8 cellular contexts compared by ENCODE assay signal in genomic region chr10:29448756-29449592, GRCh38.
DNase-seq lines count a peak whose midpoint lies in the region; ATAC-seq and TF ChIP-seq lines count a peak whose summit lies in the region.
"Not testable (repeated sequence)": the region's sequence is repeated elsewhere in the genome, so short reads cannot be mapped to it uniquely, and the experiment has no call there.

No MANE protein-coding gene starts in this region.

- H3K27ac ChIP-seq in CD4-positive, CD25-positive, alpha-beta regulatory T cell (ENCODE audit: insufficient read depth, low read length, poor library complexity, severe bottlenecking); colonic mucosa; liver (ENCODE audit: low read depth in 1 of 2, low read length in 2 of 2): not testable (repeated sequence)

- not testable (repeated sequence) for H3K4me3 ChIP-seq in CD4-positive, CD25-positive, alpha-beta regulatory T cell (ENCODE audit: low read depth, low read length); colonic mucosa; liver (ENCODE audit: low read depth in 1 of 3, low read length in 3 of 3)

- peak; percentile 45 to 62 (median 57) for DNase-seq in CD4-positive, CD25-positive, alpha-beta regulatory T cell
- peak; percentile 23 for DNase-seq in NK-92 treated with Interleukin-12 subunit alpha and Interleukin-12 subunit beta, amount 100 ng/mL, for 24 hours (lab: John Stamatoyannopoulos, UW)
- peak; percentile 82 to 86 for DNase-seq in activated CD4-positive, alpha-beta T cell treated with anti-CD3 and anti-CD28 coated beads, Interleukin-2, amount 50 U/mL, for 48 hours
- peak; percentile 86 for DNase-seq in colonic mucosa
- DNase-seq in stimulated activated CD4-positive, alpha-beta T cell treated with anti-CD3 and anti-CD28 coated beads, Interleukin-4, amount 100 ng/mL, for 24 hours: peak; percentile 75

- not testable (repeated sequence) for H3K27me3 ChIP-seq in CD4-positive, CD25-positive, alpha-beta regulatory T cell (ENCODE audit: control insufficient read depth, insufficient read depth, low read length); colonic mucosa; liver (ENCODE audit: control insufficient read depth in 4 of 4, insufficient read depth in 4 of 4, low read length in 3 of 4)

- H3K9me3 ChIP-seq in CD4-positive, CD25-positive, alpha-beta regulatory T cell (ENCODE audit: control insufficient read depth in 2 of 2, low read length in 2 of 2); colonic mucosa; liver (ENCODE audit: control insufficient read depth in 4 of 4, low read length in 3 of 4): not testable (repeated sequence)

- H3K27me3 Mint-ChIP-seq in CD4-positive, CD25-positive, alpha-beta regulatory T cell: not testable (repeated sequence)

- not testable (repeated sequence) for H3K27ac Mint-ChIP-seq in CD4-positive, CD25-positive, alpha-beta regulatory T cell

- not testable (repeated sequence) for H3K9ac ChIP-seq in colonic mucosa (ENCODE audit: low read depth in 2 of 2, low read length in 2 of 2); liver (ENCODE audit: low read depth in 1 of 2, low read length in 2 of 2)

- H3K4me3 Mint-ChIP-seq in CD4-positive, CD25-positive, alpha-beta regulatory T cell: not testable (repeated sequence)

- WGBS in liver: 31% methylated on average over 21 of the region's 21 CpGs

- intact Hi-C loops in colonic mucosa (cut with DNase I): not testable (repeated sequence)

- H3K4me1 ChIP-seq in CD4-positive, CD25-positive, alpha-beta regulatory T cell (ENCODE audit: control insufficient read depth, insufficient read depth, low read length, poor library complexity, severe bottlenecking); colonic mucosa; liver (ENCODE audit: control insufficient read depth in 4 of 4, insufficient read depth in 4 of 4, low read length in 3 of 4): not testable (repeated sequence)

- peak; percentile 68 to 76 for TF ChIP-seq RAD21 in liver (IDR thresholded peaks at IDR 0.05)

- not testable (repeated sequence) for H3K36me3 ChIP-seq in CD4-positive, CD25-positive, alpha-beta regulatory T cell (ENCODE audit: control insufficient read depth, insufficient read depth, low read length); colonic mucosa; liver (ENCODE audit: control insufficient read depth in 4 of 4, insufficient read depth in 3 of 4, low read depth in 1 of 4, low read length in 3 of 4)

- peak; percentile 79 for TF ChIP-seq CTCF in colonic mucosa (IDR thresholded peaks at IDR 0.05)
- peak; percentile 56 for TF ChIP-seq CTCF in liver (IDR thresholded peaks at IDR 0.05; ENCODE audit: low read depth, low read length, missing input control)

- H3K4me1 Mint-ChIP-seq in CD4-positive, CD25-positive, alpha-beta regulatory T cell: not testable (repeated sequence)

- ATAC-seq in CD4-positive, CD25-positive, alpha-beta regulatory T cell (ENCODE audit: low read depth in 2 of 2): peak; percentile 78
- ATAC-seq in GM19397 (IDR thresholded peaks at IDR 0.05; ENCODE audit: unreplicated experiment): peak; percentile 84
- peak; percentile 73 for ATAC-seq in HG03442 (IDR thresholded peaks at IDR 0.05; ENCODE audit: unreplicated experiment)

- not testable (repeated sequence) for H3K36me3 Mint-ChIP-seq in CD4-positive, CD25-positive, alpha-beta regulatory T cell

- not testable (repeated sequence) for H3K9me3 Mint-ChIP-seq in CD4-positive, CD25-positive, alpha-beta regulatory T cell

Comparison
In these comparisons a context has a peak if more than half of its experiments do, and no peak if none do; other contexts are left out.
1. DNase-seq: peak in every context shown above with its lines; median percentile 86 in colonic mucosa; 84 in activated CD4-positive, alpha-beta T cell treated with anti-CD3 and anti-CD28 coated beads, Interleukin-2, amount 50 U/mL, for 48 hours; 75 in stimulated activated CD4-positive, alpha-beta T cell treated with anti-CD3 and anti-CD28 coated beads, Interleukin-4, amount 100 ng/mL, for 24 hours; 57 in CD4-positive, CD25-positive, alpha-beta regulatory T cell; 23 in NK-92 treated with Interleukin-12 subunit alpha and Interleukin-12 subunit beta, amount 100 ng/mL, for 24 hours.